14 cellular contexts compared by ENCODE assay signal in the genomic region with DNA sequence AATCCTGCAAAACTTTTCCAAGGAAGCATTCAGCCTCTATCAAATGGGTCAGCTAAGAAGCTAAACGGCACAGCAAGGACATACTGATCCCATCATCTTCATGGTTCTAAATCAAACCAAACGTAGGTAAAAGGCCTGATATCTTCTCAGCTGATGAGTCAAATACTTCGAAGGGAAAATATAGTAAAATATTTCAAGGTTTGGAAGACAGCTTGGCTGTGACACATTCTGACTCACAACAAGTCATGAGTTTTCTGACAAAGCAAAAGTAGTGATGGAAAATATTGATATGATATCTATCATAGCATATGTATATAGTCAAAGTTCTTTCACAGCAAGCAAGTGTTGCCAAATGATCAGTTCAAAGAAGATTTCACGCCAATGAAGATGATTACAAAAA. TPM values are rescaled to one million over a fixed set of nuclear protein-coding genes. Genes with fewer than 3 reads are reported as not detected.
A peak's percentile ranks its signal among the peaks of the same experiment; 100 is the strongest.
DNase-seq lines count a peak whose midpoint lies in the region; ATAC-seq, FAIRE-seq and TF ChIP-seq lines count a peak whose summit lies in the region.
"Had no signal": no experiment of that assay in that cellular context is flagged by ENCODE, and none has a peak within 500 bp of the region (broad histone marks: within the 10 kb centered on the region; RNA-seq: fewer than 3 reads in every experiment).

No MANE protein-coding gene starts in this region.

- no peak for FAIRE-seq in GM12891 (lab: Jason Lieb, UNC)
- FAIRE-seq: GM18507 had no signal

- no peak for DNase-seq in activated T-cell treated with anti-CD3 and anti-CD28 coated beads, Interleukin-2, amount 50 U/mL, for 24 hours
- DNase-seq in activated T-cell treated with anti-CD3 and anti-CD28 coated beads, Interleukin-2, amount 50 U/mL, for 48 hours, result no peak
- DNase-seq in T-helper 17 cell, result no peak
- peak; percentile 24 to 44 for DNase-seq in erythroblast (lab: John Stamatoyannopoulos, UW)
- DNase-seq in stimulated activated effector memory CD8-positive, alpha-beta T cell treated with anti-CD3 and anti-CD28 coated beads, Interleukin-12 subunit alpha, Interleukin-12 subunit beta, amount 100 ng/mL, for 72 hours (ENCODE audit: low spot score in 2 of 2), result no peak
- DNase-seq in GM12891 (ENCODE audit: insufficient read length, low spot score), result no peak
- no peak for DNase-seq in NCI-H1436 (lab: John Stamatoyannopoulos, UW)
- DNase-seq: NCI-H345, psoas muscle had no signal

- H3K27ac Mint-ChIP-seq in activated T-cell treated with anti-CD3 and anti-CD28 coated beads, Interleukin-2, amount 50 U/mL, for 24 hours, result peak overlapping the region; percentile 95
- H3K27ac Mint-ChIP-seq in T-helper 17 cell, result peak overlapping the region; percentile 90
- H3K27ac Mint-ChIP-seq in stimulated activated effector memory CD8-positive, alpha-beta T cell treated with anti-CD3 and anti-CD28 coated beads, Interleukin-12 subunit alpha, Interleukin-12 subunit beta, amount 100 ng/mL, for 72 hours, result peak overlapping the region; percentile 81
- H3K27ac Mint-ChIP-seq: B cell had no signal

- TF ChIP-seq POLR2A in erythroblast (IDR thresholded peaks at IDR 0.05; ENCODE audit: low read length) (no peak), GM12891 (IDR thresholded peaks at IDR 0.05; ENCODE audit: low read depth, low read length) (no peak)

- no peak for ATAC-seq in T-helper 17 cell
- ATAC-seq in stimulated activated effector memory CD8-positive, alpha-beta T cell treated with anti-CD3 and anti-CD28 coated beads, Interleukin-12 subunit alpha, Interleukin-12 subunit beta, amount 100 ng/mL, for 72 hours, result peak; percentile 93
- ATAC-seq in HG02588 (IDR thresholded peaks at IDR 0.05; ENCODE audit: unreplicated experiment), result no peak
- ATAC-seq: psoas muscle had no signal

- peaks cover 11% of the 10 kb centered on the region for H3K36me3 Mint-ChIP-seq in activated T-cell treated with anti-CD3 and anti-CD28 coated beads, Interleukin-2, amount 50 U/mL, for 24 hours (ENCODE audit: low read depth)
- H3K36me3 Mint-ChIP-seq in T-helper 17 cell (ENCODE audit: low read depth), result peaks cover 2% of the 10 kb centered on the region
- H3K36me3 Mint-ChIP-seq in stimulated activated effector memory CD8-positive, alpha-beta T cell treated with anti-CD3 and anti-CD28 coated beads, Interleukin-12 subunit alpha, Interleukin-12 subunit beta, amount 100 ng/mL, for 72 hours, result peaks cover 5% of the 10 kb centered on the region

- no peaks in the 10 kb centered on the region for H3K9me3 ChIP-seq in T-helper 17 cell (ENCODE audit: control insufficient read depth, low read length, poor library complexity, severe bottlenecking)
- H3K9me3 ChIP-seq: psoas muscle had no signal

- H3K4me3 Mint-ChIP-seq in activated T-cell treated with anti-CD3 and anti-CD28 coated beads, Interleukin-2, amount 50 U/mL, for 24 hours, result peak overlapping the region; percentile 34
- no peak overlapping the region for H3K4me3 Mint-ChIP-seq in T-helper 17 cell
- peak overlapping the region; percentile 28 for H3K4me3 Mint-ChIP-seq in stimulated activated effector memory CD8-positive, alpha-beta T cell treated with anti-CD3 and anti-CD28 coated beads, Interleukin-12 subunit alpha, Interleukin-12 subunit beta, amount 100 ng/mL, for 72 hours
- H3K4me3 Mint-ChIP-seq: B cell had no signal

- H3K27me3 Mint-ChIP-seq in activated T-cell treated with anti-CD3 and anti-CD28 coated beads, Interleukin-2, amount 50 U/mL, for 24 hours, result no peaks in the 10 kb centered on the region
- H3K27me3 Mint-ChIP-seq in T-helper 17 cell, result no peaks in the 10 kb centered on the region
- H3K27me3 Mint-ChIP-seq: B cell had no signal

- H3K4me1 Mint-ChIP-seq in activated T-cell treated with anti-CD3 and anti-CD28 coated beads, Interleukin-2, amount 50 U/mL, for 24 hours (ENCODE audit: low read depth), result peaks cover 97% of the 10 kb centered on the region
- H3K4me1 Mint-ChIP-seq in T-helper 17 cell, result peaks cover 69% of the 10 kb centered on the region
- peaks cover 68% of the 10 kb centered on the region for H3K4me1 Mint-ChIP-seq in stimulated activated effector memory CD8-positive, alpha-beta T cell treated with anti-CD3 and anti-CD28 coated beads, Interleukin-12 subunit alpha, Interleukin-12 subunit beta, amount 100 ng/mL, for 72 hours

- H3K9me3 Mint-ChIP-seq in activated T-cell treated with anti-CD3 and anti-CD28 coated beads, Interleukin-2, amount 50 U/mL, for 24 hours, result peaks cover under 1% of the 10 kb centered on the region
- H3K9me3 Mint-ChIP-seq in stimulated activated effector memory CD8-positive, alpha-beta T cell treated with anti-CD3 and anti-CD28 coated beads, Interleukin-12 subunit alpha, Interleukin-12 subunit beta, amount 100 ng/mL, for 72 hours, result no peaks in the 10 kb centered on the region

TF ChIP-seq in GM12891, 5 proteins besides CTCF, POLR2A, EP300 and RAD21:
- no peak for TF ChIP-seq POLR2AphosphoS5 (IDR thresholded peaks at IDR 0.05; ENCODE audit: low read depth, low read length)
- no peak for TF ChIP-seq TAF1 (IDR thresholded peaks at IDR 0.05; ENCODE audit: low read depth, low read length)
- TF ChIP-seq SPI1 (IDR thresholded peaks at IDR 0.05; ENCODE audit: low read depth, low read length), result no peak
- no peak for TF ChIP-seq POU2F2 (IDR thresholded peaks at IDR 0.05; ENCODE audit: low read depth, low read length)

RNA-seq across cellular contexts. Expression of a gene that starts 31.5 kb away (rescaled TPM):
- total RNA-seq in T-helper 17 cell, result 100 to 1,000 TPM; 185 to 233 TPM
- 43.7 TPM for polyA plus RNA-seq in GM12891 (2012; ENCODE audit: low read depth, missing spikeins)
- total RNA-seq: cardiac muscle cell, HT-29 had no signal
- polyA plus RNA-seq: cardiac muscle cell had no signal

Comparison
In these comparisons a context has a peak if more than half of its experiments do, and no peak if none do; other contexts are left out.
1. DNase-seq: peak in erythroblast (2 of 2); none in activated T-cell treated with anti-CD3 and anti-CD28 coated beads, Interleukin-2, amount 50 U/mL, for 24 hours (single experiment), activated T-cell treated with anti-CD3 and anti-CD28 coated beads, Interleukin-2, amount 50 U/mL, for 48 hours (0 of 2), T-helper 17 cell (0 of 3), stimulated activated effector memory CD8-positive, alpha-beta T cell treated with anti-CD3 and anti-CD28 coated beads, Interleukin-12 subunit alpha, Interleukin-12 subunit beta, amount 100 ng/mL, for 72 hours (0 of 2), GM12891 (single experiment) and NCI-H1436 (single experiment).
2. Peak in every context shown above with its lines, with median percentiles within 50 percentile points of each other: H3K27ac Mint-ChIP-seq.